In the genomic region with DNA sequence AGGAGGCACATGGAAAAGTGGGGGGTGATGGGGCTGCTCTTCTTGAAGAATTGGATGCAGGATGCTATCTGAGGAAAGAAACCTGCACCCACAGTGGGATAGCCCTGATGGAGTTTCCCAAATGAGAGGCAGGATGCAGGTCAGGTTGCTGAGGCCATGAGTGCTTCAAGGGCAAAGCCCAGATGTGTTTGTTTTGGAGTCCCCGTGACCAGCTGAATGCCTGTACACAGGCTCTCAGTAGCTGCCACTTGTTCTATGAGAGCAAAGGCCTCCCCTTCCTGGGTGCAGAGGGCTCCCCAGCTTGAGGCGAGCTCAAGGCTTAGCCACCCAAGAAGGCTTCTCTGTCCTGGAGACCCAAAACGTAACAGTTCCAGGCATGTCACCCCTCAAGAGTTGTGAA, we compare ENCODE assay signal across 23 cellular contexts.
"Had no signal": no experiment of that assay in that cellular context is flagged by ENCODE, and none has a peak within 500 bp of the region (broad histone marks: within the 10 kb centered on the region; RNA-seq: fewer than 3 reads in every experiment).

No MANE protein-coding gene starts in this region.

- H3K4me1 Mint-ChIP-seq: activated CD4-positive, alpha-beta memory T cell treated with anti-CD3 and anti-CD28 coated beads, Interleukin-2, amount 10 ng/mL, durations not matched to agents 7 days and 5 days; activated CD4-positive, alpha-beta T cell treated with anti-CD3 and anti-CD28 coated beads, Interleukin-2, amount 10 ng/mL, durations not matched to agents 7 days and 5 days; activated naive CD4-positive, alpha-beta T cell treated with anti-CD3 and anti-CD28 coated beads, Interleukin-2, amount 10 ng/mL, durations not matched to agents 7 days and 5 days; activated naive CD8-positive, alpha-beta T cell treated with anti-CD3 and anti-CD28 coated beads for 36 hours; activated T-helper 17 cell treated with anti-CD3 and anti-CD28 coated beads, Interleukin-2, amount 50 U/mL, for 72 hours had no signal

- H3K27ac ChIP-seq: Peyer's patch, RWPE1, SJCRH30, VCaP had no signal

- H3K9me3 Mint-ChIP-seq: activated CD4-positive, alpha-beta memory T cell treated with anti-CD3 and anti-CD28 coated beads, Interleukin-2, amount 10 ng/mL, durations not matched to agents 7 days and 5 days; activated CD4-positive, alpha-beta T cell treated with anti-CD3 and anti-CD28 coated beads, Interleukin-2, amount 10 ng/mL, durations not matched to agents 7 days and 5 days; activated naive CD4-positive, alpha-beta T cell treated with anti-CD3 and anti-CD28 coated beads, Interleukin-2, amount 10 ng/mL, durations not matched to agents 7 days and 5 days; activated naive CD8-positive, alpha-beta T cell treated with anti-CD3 and anti-CD28 coated beads for 36 hours; activated T-helper 17 cell treated with anti-CD3 and anti-CD28 coated beads, Interleukin-2, amount 50 U/mL, for 72 hours had no signal

- H3K27me3 ChIP-seq: Peyer's patch, SJCRH30 had no signal

- H3K36me3 ChIP-seq: Peyer's patch, SJCRH30 had no signal

- H3K4me3 Mint-ChIP-seq: activated CD4-positive, alpha-beta memory T cell treated with anti-CD3 and anti-CD28 coated beads, Interleukin-2, amount 10 ng/mL, durations not matched to agents 7 days and 5 days; activated CD4-positive, alpha-beta T cell treated with anti-CD3 and anti-CD28 coated beads, Interleukin-2, amount 10 ng/mL, durations not matched to agents 7 days and 5 days; activated naive CD4-positive, alpha-beta T cell treated with anti-CD3 and anti-CD28 coated beads, Interleukin-2, amount 10 ng/mL, durations not matched to agents 7 days and 5 days; activated naive CD8-positive, alpha-beta T cell treated with anti-CD3 and anti-CD28 coated beads for 36 hours; activated T-helper 17 cell treated with anti-CD3 and anti-CD28 coated beads, Interleukin-2, amount 50 U/mL, for 72 hours had no signal

- H3K4me1 ChIP-seq: Peyer's patch had no signal

- ATAC-seq: activated T-helper 17 cell treated with anti-CD3 and anti-CD28 coated beads, Interleukin-2, amount 50 U/mL, for 72 hours had no signal

- DNase-seq: activated CD4-positive, alpha-beta memory T cell treated with anti-CD3 and anti-CD28 coated beads, Interleukin-2, amount 10 ng/mL, durations not matched to agents 7 days and 5 days; activated CD4-positive, alpha-beta T cell treated with anti-CD3 and anti-CD28 coated beads, Interleukin-2, amount 10 ng/mL, durations not matched to agents 7 days and 5 days; activated CD4-positive, CD25-positive, alpha-beta regulatory T cell; activated gamma-delta T cell treated with Interleukin-2 at 50 U/mL for 16 hours; activated naive CD4-positive, alpha-beta T cell treated with anti-CD3 and anti-CD28 coated beads, Interleukin-2, amount 10 ng/mL, durations not matched to agents 7 days and 5 days; activated naive CD8-positive, alpha-beta T cell treated with anti-CD3 and anti-CD28 coated beads for 36 hours; activated T-cell treated with anti-CD3 and anti-CD28 coated beads for 4 hours; activated T-cell treated with anti-CD3 and anti-CD28 coated beads, Interleukin-2, amount 50 U/mL, for 48 hours; caudate nucleus; MV-4-11; NCI-H1092 treated with DMSO at 0.1 percent for 48 hours; NCI-H1436; NCI-H1694 treated with DMSO at 0.1 percent for 48 hours; NCI-H2081; NCI-H524; Right ventricle myocardium superior; SJCRH30; SK-N-SH; T-helper 1 cell had no signal

- H3K27me3 Mint-ChIP-seq: activated CD4-positive, alpha-beta T cell treated with anti-CD3 and anti-CD28 coated beads, Interleukin-2, amount 10 ng/mL, durations not matched to agents 7 days and 5 days; activated naive CD4-positive, alpha-beta T cell treated with anti-CD3 and anti-CD28 coated beads, Interleukin-2, amount 10 ng/mL, durations not matched to agents 7 days and 5 days; activated naive CD8-positive, alpha-beta T cell treated with anti-CD3 and anti-CD28 coated beads for 36 hours had no signal

- H3K4me3 ChIP-seq: Peyer's patch, SJCRH30 had no signal

- H3K27ac Mint-ChIP-seq: activated CD4-positive, alpha-beta memory T cell treated with anti-CD3 and anti-CD28 coated beads, Interleukin-2, amount 10 ng/mL, durations not matched to agents 7 days and 5 days; activated CD4-positive, alpha-beta T cell treated with anti-CD3 and anti-CD28 coated beads, Interleukin-2, amount 10 ng/mL, durations not matched to agents 7 days and 5 days; activated naive CD4-positive, alpha-beta T cell treated with anti-CD3 and anti-CD28 coated beads, Interleukin-2, amount 10 ng/mL, durations not matched to agents 7 days and 5 days; activated naive CD8-positive, alpha-beta T cell treated with anti-CD3 and anti-CD28 coated beads for 36 hours; activated T-helper 17 cell treated with anti-CD3 and anti-CD28 coated beads, Interleukin-2, amount 50 U/mL, for 72 hours had no signal

- H3K9me3 ChIP-seq: Peyer's patch, SJCRH30, SK-N-SH had no signal
